In genomic region chr14:24135584-24135833, GRCh38 we compare ENCODE assay signal across 1 cellular context.
TF ChIP-seq lines count a peak whose summit lies in the region.

No MANE protein-coding gene starts in this region.

TF ChIP-seq in endothelial cell of umbilical vein, 7 proteins besides CTCF, POLR2A, EP300 and RAD21:
- no peak for TF ChIP-seq MAX (IDR thresholded peaks at IDR 0.05; ENCODE audit: insufficient read depth, insufficient read length)
- TF ChIP-seq FOS (IDR thresholded peaks at IDR 0.05; ENCODE audit: borderline replicate concordance, insufficient read depth, low read length) = no peak
- no peak for TF ChIP-seq GATA2 (IDR thresholded peaks at IDR 0.05; ENCODE audit: insufficient read depth, insufficient read length, low read depth, low read length)
- no peak for TF ChIP-seq JUN (IDR thresholded peaks at IDR 0.05; ENCODE audit: borderline replicate concordance, insufficient read depth, insufficient read length, low read depth)
- TF ChIP-seq MYC (IDR thresholded peaks at IDR 0.05; ENCODE audit: low read depth, low read length) = no peak
- TF ChIP-seq POLR2AphosphoS5 (IDR thresholded peaks at IDR 0.05; ENCODE audit: insufficient read depth, low read depth, low read length) = no peak
- TF ChIP-seq EZH2 (IDR thresholded peaks at IDR 0.05; ENCODE audit: borderline replicate concordance, low read depth, low read length, severe bottlenecking) = no peak
